ENCODE assay signal across 1 cellular context in the genomic region with DNA sequence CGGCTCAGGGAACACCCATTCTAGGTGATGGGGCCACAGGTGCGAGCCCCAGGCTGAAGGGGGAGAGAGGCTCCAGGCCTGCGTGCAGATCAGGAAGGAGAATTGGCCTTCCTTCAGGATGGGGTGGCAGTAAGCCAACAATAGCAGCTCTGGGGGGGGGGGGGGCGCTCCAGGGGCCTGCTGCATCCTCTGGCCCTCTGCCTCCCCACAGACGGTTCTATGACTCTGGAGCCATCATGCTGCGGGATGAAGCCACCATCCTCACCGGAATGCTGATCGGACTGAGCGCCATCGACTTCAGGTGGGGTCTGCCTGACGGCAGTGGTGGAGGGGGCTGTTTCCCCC.
TF ChIP-seq lines count a peak whose summit lies in the region.

No MANE protein-coding gene starts in this region.

TF ChIP-seq in A549, 52 proteins besides CTCF, POLR2A, EP300 and RAD21 (continued from another document):
- TF ChIP-seq, protein P1, sequence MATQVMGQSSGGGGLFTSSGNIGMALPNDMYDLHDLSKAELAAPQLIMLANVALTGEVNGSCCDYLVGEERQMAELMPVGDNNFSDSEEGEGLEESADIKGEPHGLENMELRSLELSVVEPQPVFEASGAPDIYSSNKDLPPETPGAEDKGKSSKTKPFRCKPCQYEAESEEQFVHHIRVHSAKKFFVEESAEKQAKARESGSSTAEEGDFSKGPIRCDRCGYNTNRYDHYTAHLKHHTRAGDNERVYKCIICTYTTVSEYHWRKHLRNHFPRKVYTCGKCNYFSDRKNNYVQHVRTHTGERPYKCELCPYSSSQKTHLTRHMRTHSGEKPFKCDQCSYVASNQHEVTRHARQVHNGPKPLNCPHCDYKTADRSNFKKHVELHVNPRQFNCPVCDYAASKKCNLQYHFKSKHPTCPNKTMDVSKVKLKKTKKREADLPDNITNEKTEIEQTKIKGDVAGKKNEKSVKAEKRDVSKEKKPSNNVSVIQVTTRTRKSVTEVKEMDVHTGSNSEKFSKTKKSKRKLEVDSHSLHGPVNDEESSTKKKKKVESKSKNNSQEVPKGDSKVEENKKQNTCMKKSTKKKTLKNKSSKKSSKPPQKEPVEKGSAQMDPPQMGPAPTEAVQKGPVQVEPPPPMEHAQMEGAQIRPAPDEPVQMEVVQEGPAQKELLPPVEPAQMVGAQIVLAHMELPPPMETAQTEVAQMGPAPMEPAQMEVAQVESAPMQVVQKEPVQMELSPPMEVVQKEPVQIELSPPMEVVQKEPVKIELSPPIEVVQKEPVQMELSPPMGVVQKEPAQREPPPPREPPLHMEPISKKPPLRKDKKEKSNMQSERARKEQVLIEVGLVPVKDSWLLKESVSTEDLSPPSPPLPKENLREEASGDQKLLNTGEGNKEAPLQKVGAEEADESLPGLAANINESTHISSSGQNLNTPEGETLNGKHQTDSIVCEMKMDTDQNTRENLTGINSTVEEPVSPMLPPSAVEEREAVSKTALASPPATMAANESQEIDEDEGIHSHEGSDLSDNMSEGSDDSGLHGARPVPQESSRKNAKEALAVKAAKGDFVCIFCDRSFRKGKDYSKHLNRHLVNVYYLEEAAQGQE (IDR thresholded peaks at IDR 0.05) = no peak
- TF ChIP-seq CHD2 (IDR thresholded peaks at IDR 0.05; ENCODE audit: low read length, partially characterized antibody) = no peak
- no peak for TF ChIP-seq HMGXB4 (CRISPR knock-in tag; IDR thresholded peaks at IDR 0.05; ENCODE audit: borderline replicate concordance)
- no peak for TF ChIP-seq EHMT2 (IDR thresholded peaks at IDR 0.05; ENCODE audit: low read depth)
- no peak for TF ChIP-seq CBX2 (IDR thresholded peaks at IDR 0.05; ENCODE audit: borderline replicate concordance, low read depth)
- TF ChIP-seq HOXA7 (CRISPR knock-in tag; IDR thresholded peaks at IDR 0.05) = no peak
- no peak for TF ChIP-seq E2F6 (IDR thresholded peaks at IDR 0.05; ENCODE audit: borderline replicate concordance, low read depth)
- no peak for TF ChIP-seq MYC (IDR thresholded peaks at IDR 0.05; ENCODE audit: borderline replicate concordance, low read length)
- no peak for TF ChIP-seq HOXB5 (CRISPR knock-in tag; IDR thresholded peaks at IDR 0.05)
- TF ChIP-seq ZSCAN20 (CRISPR knock-in tag; IDR thresholded peaks at IDR 0.05) = no peak
- TF ChIP-seq HEYL (CRISPR knock-in tag; IDR thresholded peaks at IDR 0.05) = no peak
- no peak for TF ChIP-seq CBX8 (IDR thresholded peaks at IDR 0.05)
- TF ChIP-seq POLR2AphosphoS2 (conservative IDR thresholded peaks at IDR 0.05; ENCODE audit: low read length) = no peak
- no peak for TF ChIP-seq RNF2 (IDR thresholded peaks at IDR 0.05; ENCODE audit: borderline replicate concordance, low read depth)
- TF ChIP-seq SREBF2 (IDR thresholded peaks at IDR 0.05) = no peak
TF ChIP-seq in A549: peak in this region for 0.
